27 cellular contexts compared by ENCODE assay signal in the genomic region with DNA sequence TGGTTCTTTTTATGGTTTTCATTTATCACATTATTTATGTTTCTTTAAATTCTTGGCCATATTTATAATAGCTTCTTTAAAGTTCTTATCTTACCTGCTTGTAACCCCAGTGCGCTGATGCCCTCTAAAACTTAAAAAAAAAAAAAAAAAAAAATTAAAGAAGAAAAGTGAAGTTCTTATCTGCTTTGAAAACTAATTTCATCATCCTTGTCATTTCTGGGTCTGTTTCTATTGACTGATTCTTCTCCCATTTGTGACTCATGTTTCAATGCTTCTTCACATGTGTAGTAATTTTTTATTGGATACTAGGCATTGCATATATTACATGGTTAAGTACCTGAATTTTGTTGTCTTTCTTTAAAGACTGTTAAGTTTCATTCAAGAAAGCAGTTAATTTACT.
"Had no signal": no experiment of that assay in that cellular context is flagged by ENCODE, and none has a peak within 500 bp of the region (broad histone marks: within the 10 kb centered on the region; RNA-seq: fewer than 3 reads in every experiment).

No MANE protein-coding gene starts in this region.

- H3K4me3 ChIP-seq: coronary artery, dorsolateral prefrontal cortex, esophagus squamous epithelium, gastroesophageal sphincter had no signal

- FAIRE-seq: astrocyte, bronchial epithelial cell had no signal

- H3K36me3 ChIP-seq: brain microvascular endothelial cell, esophagus squamous epithelium, gastroesophageal sphincter had no signal

- H3K9me3 ChIP-seq: esophagus squamous epithelium, gastroesophageal sphincter had no signal

- DNase-seq: activated CD4-positive, alpha-beta memory T cell treated with anti-CD3 and anti-CD28 coated beads for 36 hours; activated CD4-positive, alpha-beta T cell treated with anti-CD3 and anti-CD28 coated beads for 36 hours; activated CD4-positive, alpha-beta T cell treated with anti-CD3 and anti-CD28 coated beads, Interleukin-2, amount 10 ng/mL, durations not matched to agents 24 days and 14 days; activated CD4-positive, CD25-positive, alpha-beta regulatory T cell; activated CD4-positive, CD25-positive, alpha-beta regulatory T cell treated with anti-CD3 and anti-CD28 coated beads, Interleukin-2, amount 50 U/mL, for 72 hours; activated CD8-positive, alpha-beta memory T cell treated with anti-CD3 and anti-CD28 coated beads, Interleukin-2, amount 10 ng/mL, durations not matched to agents 7 days and 5 days; activated CD8-positive, alpha-beta memory T cell treated with anti-CD3 and anti-CD28 coated beads, Interleukin-2, amount 50 U/mL, for 4 hours; activated CD8-positive, alpha-beta T cell treated with anti-CD3 and anti-CD28 coated beads, Interleukin-2, amount 10 ng/mL, durations not matched to agents 7 days and 5 days; activated effector memory CD4-positive, alpha-beta T cell treated with anti-CD3 and anti-CD28 coated beads, Interleukin-2, amount 50 U/mL, for 16 hours; activated naive CD4-positive, alpha-beta T cell treated with anti-CD3 and anti-CD28 coated beads, Interleukin-2, amount 10 ng/mL, durations not matched to agents 7 days and 5 days; activated naive CD8-positive, alpha-beta T cell treated with anti-CD3 and anti-CD28 coated beads, Interleukin-2, amount 10 ng/mL, durations not matched to agents 7 days and 5 days; activated T-cell treated with anti-CD3 and anti-CD28 coated beads, Interleukin-2, amount 50 U/mL, for 1 hour; activated T-cell treated with anti-CD3 and anti-CD28 coated beads, Interleukin-2, amount 50 U/mL, for 48 hours; amniotic stem cell; anterior cingulate cortex; brain microvascular endothelial cell; dorsolateral prefrontal cortex; effector memory CD4-positive, alpha-beta T cell; endodermal cell; esophagus squamous epithelium; foreskin melanocyte; T-helper 2 cell had no signal

- ATAC-seq: activated CD4-positive, alpha-beta T cell treated with anti-CD3 and anti-CD28 coated beads for 36 hours; activated CD8-positive, alpha-beta memory T cell treated with anti-CD3 and anti-CD28 coated beads, Interleukin-2, amount 10 ng/mL, durations not matched to agents 7 days and 5 days; activated CD8-positive, alpha-beta T cell treated with anti-CD3 and anti-CD28 coated beads, Interleukin-2, amount 10 ng/mL, durations not matched to agents 7 days and 5 days; activated naive CD4-positive, alpha-beta T cell treated with anti-CD3 and anti-CD28 coated beads, Interleukin-2, amount 50 U/mL, for 72 hours; gastroesophageal sphincter had no signal

- H3K27me3 ChIP-seq: brain microvascular endothelial cell, dorsolateral prefrontal cortex, esophagus squamous epithelium, gastroesophageal sphincter had no signal

- H3K27ac ChIP-seq: brain microvascular endothelial cell, coronary artery, dorsolateral prefrontal cortex, esophagus squamous epithelium, gastroesophageal sphincter had no signal
